Comparison of ENCODE assay signal across 31 cellular contexts in the genomic region with DNA sequence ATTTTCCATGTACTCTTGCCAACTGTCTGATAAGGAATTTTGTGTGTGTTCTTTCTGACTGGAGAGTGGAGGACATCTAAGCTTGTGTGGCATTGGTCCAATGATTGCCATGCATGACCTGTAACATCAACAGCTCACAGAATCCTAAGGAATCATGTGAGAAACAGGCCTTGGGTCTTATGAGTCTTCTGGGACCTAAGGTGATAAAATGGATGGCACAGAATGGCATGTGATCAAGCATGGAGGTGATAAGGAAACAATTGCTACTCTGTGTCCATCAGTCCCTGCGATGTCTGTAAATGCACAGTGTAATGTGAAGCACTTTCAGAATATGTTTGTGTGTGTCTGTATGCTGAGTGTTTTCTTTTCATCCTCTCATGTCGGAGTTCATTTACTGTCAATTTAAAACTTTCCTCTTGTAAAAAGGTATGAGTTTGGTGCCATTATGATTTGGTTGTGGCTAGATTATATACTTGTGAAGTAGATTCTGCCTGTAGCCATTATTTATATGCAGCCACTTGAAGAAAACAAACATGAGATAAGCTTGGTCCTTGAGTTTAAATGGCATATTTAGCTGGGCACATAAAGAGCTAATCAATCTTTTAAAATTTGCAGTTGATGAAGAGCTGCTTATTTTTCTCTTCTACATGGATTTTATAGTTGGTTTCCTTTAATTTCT.
DNase-seq lines count a peak whose midpoint lies in the region; ATAC-seq and TF ChIP-seq lines count a peak whose summit lies in the region.
"Had no signal": no experiment of that assay in that cellular context is flagged by ENCODE, and none has a peak within 500 bp of the region (broad histone marks: within the 10 kb centered on the region; RNA-seq: fewer than 3 reads in every experiment).

No MANE protein-coding gene starts in this region.

- intact Hi-C loops in activated CD4-positive, alpha-beta T cell treated with anti-CD3 and anti-CD28 coated beads for 36 hours (cut with DNase I, micrococcal nuclease): no loop called here

- no peaks in the 10 kb centered on the region for H3K9me3 Mint-ChIP-seq in H9
- H3K9me3 Mint-ChIP-seq in stimulated activated naive CD8-positive, alpha-beta T cell treated with anti-CD3 and anti-CD28 coated beads, Interleukin-15, amount 100 ng/mL, for 72 hours: no peaks in the 10 kb centered on the region
- H3K9me3 Mint-ChIP-seq in activated CD4-positive, alpha-beta T cell treated with anti-CD3 and anti-CD28 coated beads for 36 hours (ENCODE audit: low read depth): no peaks in the 10 kb centered on the region
- H3K9me3 Mint-ChIP-seq: activated CD4-positive, alpha-beta T cell treated with anti-CD3 and anti-CD28 coated beads, Interleukin-2, amount 10 ng/mL, durations not matched to agents 7 days and 5 days; activated naive CD8-positive, alpha-beta T cell treated with anti-CD3 and anti-CD28 coated beads for 36 hours; CD4-positive, alpha-beta T cell; natural killer cell; WTC11 had no signal

- no peak overlapping the region for H3K18ac ChIP-seq in H9 (ENCODE audit: insufficient read length, low read depth, low read length)

- no peak overlapping the region for H2AK5ac ChIP-seq in H9 (ENCODE audit: insufficient read length, low read length)

- ATAC-seq in stimulated activated naive CD8-positive, alpha-beta T cell treated with anti-CD3 and anti-CD28 coated beads, Interleukin-15, amount 100 ng/mL, for 72 hours: no peak
- ATAC-seq in activated CD4-positive, alpha-beta T cell treated with anti-CD3 and anti-CD28 coated beads for 36 hours: no peak
- ATAC-seq: left colon, mucosa of descending colon, natural killer cell, sciatic nerve, WTC11 had no signal

- CTCF ChIA-PET in activated CD4-positive, alpha-beta T cell treated with anti-CD3 and anti-CD28 coated beads for 36 hours (lab: Charles Lee): interaction anchor here (0.8 to 1.1 kb wide), 2 partner anchors 45 to 72 kb away, joined by 3 read pairs; no protein-coding TSS in a partner anchor

- no peak overlapping the region for H4K8ac ChIP-seq in H9 (replicated peaks; ENCODE audit: insufficient read length, low read depth, low read length)

- H3K27me3 ChIP-seq in H9 (ENCODE audit: insufficient read depth, low read length) (no peaks in the 10 kb centered on the region), Peyer's patch (no peaks in the 10 kb centered on the region)
- H3K27me3 ChIP-seq: MG63, SJSA1, tibial nerve had no signal

- H2BK15ac ChIP-seq in H9 (ENCODE audit: low read depth, low read length): peak overlapping the region; percentile 13; the same call in 1 of the 2 replicates

- H3K9me3 ChIP-seq in H9 (ENCODE audit: control insufficient read depth, low read depth, low read length): no peaks in the 10 kb centered on the region
- no peaks in the 10 kb centered on the region for H3K9me3 ChIP-seq in Peyer's patch
- H3K9me3 ChIP-seq: HAP-1, MG63, mucosa of descending colon, prostate gland, SJSA1, tibial nerve had no signal

- TF ChIP-seq POLR2A in Peyer's patch (IDR thresholded peaks at IDR 0.05): no peak

- peak overlapping the region in 1 of 3 experiments; percentile 15; a peak in 2 of 7 replicates for H3K27ac Mint-ChIP-seq in H9
- H3K27ac Mint-ChIP-seq in stimulated activated naive CD8-positive, alpha-beta T cell treated with anti-CD3 and anti-CD28 coated beads, Interleukin-15, amount 100 ng/mL, for 72 hours: no peak overlapping the region
- no peak overlapping the region for H3K27ac Mint-ChIP-seq in activated CD4-positive, alpha-beta T cell treated with anti-CD3 and anti-CD28 coated beads for 36 hours
- H3K27ac Mint-ChIP-seq: activated CD4-positive, alpha-beta T cell treated with anti-CD3 and anti-CD28 coated beads, Interleukin-2, amount 10 ng/mL, durations not matched to agents 7 days and 5 days; activated naive CD8-positive, alpha-beta T cell treated with anti-CD3 and anti-CD28 coated beads for 36 hours; CD4-positive, alpha-beta T cell; immature natural killer cell; natural killer cell; WTC11 had no signal

- no peak overlapping the region for H3K4me3 ChIP-seq in Peyer's patch
- H3K4me3 ChIP-seq: HAP-1, MG63, mucosa of descending colon, prostate gland, SJSA1, tibial nerve had no signal

- no peaks in the 10 kb centered on the region for H3K36me3 Mint-ChIP-seq in H9 (ENCODE audit: insufficient read depth in 1 of 3, low read depth in 3 of 3)
- H3K36me3 Mint-ChIP-seq in activated CD4-positive, alpha-beta T cell treated with anti-CD3 and anti-CD28 coated beads for 36 hours (ENCODE audit: low read depth): peaks cover 9% of the 10 kb centered on the region
- H3K36me3 Mint-ChIP-seq: WTC11 had no signal

- POLR2A ChIA-PET in activated CD4-positive, alpha-beta T cell treated with anti-CD3 and anti-CD28 coated beads for 36 hours (lab: Charles Lee): no interaction called here

- TF ChIP-seq CTCF in H9 (conservative IDR thresholded peaks at IDR 0.05) (no peak), Peyer's patch (IDR thresholded peaks at IDR 0.05) (no peak)

- H3K14ac ChIP-seq in H9 (ENCODE audit: insufficient read depth, low read length): no peak overlapping the region

- no peak overlapping the region for H3T11ph ChIP-seq in H9 (ENCODE audit: low read length)

- in situ Hi-C loops in SK-MEL-5 (cut with HindIII; ENCODE audit: low pct_unique_long_range_greater_than_20kb, low sequenced_read_pairs): no loop called here

- no peaks in the 10 kb centered on the region for H4K20me1 ChIP-seq in H9 (ENCODE audit: control insufficient read depth, insufficient read depth, insufficient read length)

- no peak overlapping the region for H2BK5ac ChIP-seq in H9 (ENCODE audit: insufficient read length, low read length)

- no peaks in the 10 kb centered on the region for H3K4me1 ChIP-seq in H9 (ENCODE audit: insufficient read depth, low read length)
- no peaks in the 10 kb centered on the region for H3K4me1 ChIP-seq in Peyer's patch
- H3K4me1 ChIP-seq: HAP-1, prostate gland, SJSA1, tibial nerve had no signal

- H3K36me3 ChIP-seq in Peyer's patch: peaks cover 0 to 8% (median 0%) of the 10 kb centered on the region in 3 donors
- H3K36me3 ChIP-seq: HAP-1, MG63, prostate gland, SJSA1 had no signal

- peak; percentile 59 for DNase-seq in DMS153 (lab: John Stamatoyannopoulos, UW)
- DNase-seq in H9: no peak
- peak; percentile 66 for DNase-seq in NCI-H2029 treated with DMSO at 0.1 percent for 48 hours (lab: John Stamatoyannopoulos, UW)
- DNase-seq in SK-MEL-5 (ENCODE audit: low read depth, low spot score): peak; percentile 76
- no peak for DNase-seq in epidermal melanocyte (ENCODE audit: insufficient read length, low spot score)
- no peak for DNase-seq in stimulated activated naive CD8-positive, alpha-beta T cell treated with anti-CD3 and anti-CD28 coated beads, Interleukin-15, amount 100 ng/mL, for 72 hours
- no peak for DNase-seq in activated CD4-positive, alpha-beta T cell treated with anti-CD3 and anti-CD28 coated beads for 36 hours
- DNase-seq in Peyer's patch: no peak
- DNase-seq: activated CD4-positive, alpha-beta T cell treated with anti-CD3 and anti-CD28 coated beads, Interleukin-2, amount 10 ng/mL, durations not matched to agents 7 days and 5 days; activated gamma-delta T cell; activated naive CD8-positive, alpha-beta T cell treated with anti-CD3 and anti-CD28 coated beads for 36 hours; aorta; CD4-positive, alpha-beta T cell; effector CD4-positive, alpha-beta T cell; immature natural killer cell; left colon; mammary epithelial cell; MG63; mucosa of descending colon; natural killer cell; NCI-H524; occipital lobe; stimulated activated CD4-positive, alpha-beta T cell treated with anti-CD3 and anti-CD28 coated beads, Interleukin-2, amount 100 ng/mL, for 48 hours had no signal

- H3K23ac ChIP-seq in H9 (ENCODE audit: insufficient read length, low read depth, low read length): peak overlapping the region; percentile 83

- H3K4me2 ChIP-seq in H9 (ENCODE audit: insufficient read depth, insufficient read length, low read length): no peak overlapping the region
- H3K4me2 ChIP-seq: KMS-11 had no signal

- H3K79me1 ChIP-seq in H9 (ENCODE audit: insufficient read depth, low read depth, low read length, poor library complexity, severe bottlenecking): no peaks in the 10 kb centered on the region

- no peaks in the 10 kb centered on the region for H3K27me3 Mint-ChIP-seq in H9 (ENCODE audit: low read depth)
- H3K27me3 Mint-ChIP-seq in stimulated activated naive CD8-positive, alpha-beta T cell treated with anti-CD3 and anti-CD28 coated beads, Interleukin-15, amount 100 ng/mL, for 72 hours: no peaks in the 10 kb centered on the region
- H3K27me3 Mint-ChIP-seq in activated CD4-positive, alpha-beta T cell treated with anti-CD3 and anti-CD28 coated beads for 36 hours: no peaks in the 10 kb centered on the region
- H3K27me3 Mint-ChIP-seq: activated CD4-positive, alpha-beta T cell treated with anti-CD3 and anti-CD28 coated beads, Interleukin-2, amount 10 ng/mL, durations not matched to agents 7 days and 5 days; activated naive CD8-positive, alpha-beta T cell treated with anti-CD3 and anti-CD28 coated beads for 36 hours; CD4-positive, alpha-beta T cell had no signal

- H3K4me1 Mint-ChIP-seq in H9: peaks cover 0 to 5% of the 10 kb centered on the region in 2 experiments; a peak in 2 of 4 replicates
- H3K4me1 Mint-ChIP-seq in stimulated activated naive CD8-positive, alpha-beta T cell treated with anti-CD3 and anti-CD28 coated beads, Interleukin-15, amount 100 ng/mL, for 72 hours: no peaks in the 10 kb centered on the region
- H3K4me1 Mint-ChIP-seq in activated CD4-positive, alpha-beta T cell treated with anti-CD3 and anti-CD28 coated beads for 36 hours: no peaks in the 10 kb centered on the region
- H3K4me1 Mint-ChIP-seq: activated CD4-positive, alpha-beta T cell treated with anti-CD3 and anti-CD28 coated beads, Interleukin-2, amount 10 ng/mL, durations not matched to agents 7 days and 5 days; activated naive CD8-positive, alpha-beta T cell treated with anti-CD3 and anti-CD28 coated beads for 36 hours; immature natural killer cell; natural killer cell; WTC11 had no signal

- H2AFZ ChIP-seq in H9 (ENCODE audit: low read length): no peak overlapping the region

- no peaks in the 10 kb centered on the region for H3K23me2 ChIP-seq in H9 (ENCODE audit: insufficient read length, low read depth, low read length, poor library complexity, severe bottlenecking)

- no peak overlapping the region for H3K56ac ChIP-seq in H9 (ENCODE audit: insufficient read length, low read depth, low read length)

- H2BK12ac ChIP-seq in H9 (ENCODE audit: insufficient read length, low read depth, low read length): no peak overlapping the region

- no peak overlapping the region for H3K27ac ChIP-seq in H9 (ENCODE audit: insufficient read length, low read depth, low read length)
- no peak overlapping the region for H3K27ac ChIP-seq in Peyer's patch
- H3K27ac ChIP-seq: HL-60, KMS-11, prostate gland, SJSA1, tibial nerve had no signal

- H3K4ac ChIP-seq in H9 (ENCODE audit: low read depth, low read length): no peak overlapping the region

- no peak overlapping the region for H3K4me3 Mint-ChIP-seq in H9
- no peak overlapping the region for H3K4me3 Mint-ChIP-seq in stimulated activated naive CD8-positive, alpha-beta T cell treated with anti-CD3 and anti-CD28 coated beads, Interleukin-15, amount 100 ng/mL, for 72 hours
- H3K4me3 Mint-ChIP-seq in activated CD4-positive, alpha-beta T cell treated with anti-CD3 and anti-CD28 coated beads for 36 hours: no peak overlapping the region
- H3K4me3 Mint-ChIP-seq: activated CD4-positive, alpha-beta T cell treated with anti-CD3 and anti-CD28 coated beads, Interleukin-2, amount 10 ng/mL, durations not matched to agents 7 days and 5 days; activated naive CD8-positive, alpha-beta T cell treated with anti-CD3 and anti-CD28 coated beads for 36 hours; CD4-positive, alpha-beta T cell; immature natural killer cell; natural killer cell; WTC11 had no signal

- no peak overlapping the region for H2BK120ac ChIP-seq in H9 (ENCODE audit: low read depth, low read length, poor library complexity, severe bottlenecking)

- H4K5ac ChIP-seq in H9 (ENCODE audit: insufficient read length, low read depth, low read length): no peak overlapping the region

- no peak overlapping the region for H4K91ac ChIP-seq in H9 (ENCODE audit: insufficient read length, low read depth, low read length)

- H2BK20ac ChIP-seq in H9 (ENCODE audit: low read depth, low read length, poor library complexity, severe bottlenecking): no peak overlapping the region

- H3K9ac ChIP-seq in H9 (ENCODE audit: extremely low read depth, insufficient read length, low read length): no peak overlapping the region
- H3K9ac ChIP-seq: KMS-11 had no signal

- WGBS in H9 (ENCODE audit: extremely low coverage, insufficient read length, low lambda C conversion rate): no CpG with 5 or more reads among the region's 2 CpGs

- H3K79me2 ChIP-seq in H9 (ENCODE audit: insufficient read depth, low read length): no peaks in the 10 kb centered on the region

Comparison
In these comparisons a context has a peak if more than half of its experiments do, and no peak if none do; other contexts are left out.
1. DNase-seq: peak in DMS153 (single experiment), NCI-H2029 treated with DMSO at 0.1 percent for 48 hours (single experiment) and SK-MEL-5 (single experiment); none in H9 (single experiment), epidermal melanocyte (single experiment), stimulated activated naive CD8-positive, alpha-beta T cell treated with anti-CD3 and anti-CD28 coated beads, Interleukin-15, amount 100 ng/mL, for 72 hours (0 of 2), activated CD4-positive, alpha-beta T cell treated with anti-CD3 and anti-CD28 coated beads for 36 hours (single experiment) and Peyer's patch (0 of 3).